1 cellular context compared by ENCODE assay signal in genomic region chr15:41115652-41116115, GRCh38.
TF ChIP-seq lines count a peak whose summit lies in the region.

No MANE protein-coding gene starts in this region.

TF ChIP-seq in GM12878, 131 proteins besides CTCF, POLR2A, EP300 and RAD21 (continued from another document and continues in another):
- TF ChIP-seq CUX1 (IDR thresholded peaks at IDR 0.05; ENCODE audit: insufficient replicate concordance, low read depth, low read length) = no peak
- 0 out of 2 replicates have a peak, but pooled peaks have one; percentile 4 for TF ChIP-seq FOXK2 (IDR thresholded peaks at IDR 0.05)
- TF ChIP-seq ZNF217 (IDR thresholded peaks at IDR 0.05) = no peak
- peak; percentile 99 for TF ChIP-seq MXI1 (IDR thresholded peaks at IDR 0.05; ENCODE audit: low read depth, low read length)
- no peak for TF ChIP-seq TBL1XR1 (IDR thresholded peaks at IDR 0.05; ENCODE audit: low read depth, low read length)
- peak; percentile 87 for TF ChIP-seq MEF2B (IDR thresholded peaks at IDR 0.05; ENCODE audit: partially characterized antibody, poor library complexity, severe bottlenecking)
- no peak for TF ChIP-seq CHD4 (IDR thresholded peaks at IDR 0.05)
- TF ChIP-seq SKIL (IDR thresholded peaks at IDR 0.05; ENCODE audit: low read depth, poor library complexity, severe bottlenecking) = no peak
- no peak for TF ChIP-seq SRF (IDR thresholded peaks at IDR 0.05; ENCODE audit: low read depth in 2 of 2, low read length in 2 of 2)
- TF ChIP-seq SIX5 (IDR thresholded peaks at IDR 0.05; ENCODE audit: low read depth, low read length, severe bottlenecking) = no peak
- TF ChIP-seq USF2 (IDR thresholded peaks at IDR 0.05; ENCODE audit: borderline replicate concordance, low read depth, low read length) = peak; percentile 43
- TF ChIP-seq ATF2 (IDR thresholded peaks at IDR 0.05; ENCODE audit: low read length) = no peak
- no peak for TF ChIP-seq SMARCA5 (IDR thresholded peaks at IDR 0.05)
- TF ChIP-seq ATF7 (IDR thresholded peaks at IDR 0.05; ENCODE audit: low read depth) = no peak; the same call in 1 of the 2 replicates
- TF ChIP-seq SUPT20H (IDR thresholded peaks at IDR 0.05; ENCODE audit: borderline replicate concordance, control insufficient read depth, low read depth, low read length) = no peak
- TF ChIP-seq SMAD1 (IDR thresholded peaks at IDR 0.05; ENCODE audit: low read depth, partially characterized antibody) = no peak
- no peak for TF ChIP-seq BCL3 (IDR thresholded peaks at IDR 0.05; ENCODE audit: borderline replicate concordance, insufficient read depth, low read depth, low read length, poor library complexity, severe bottlenecking)
- TF ChIP-seq NRF1 (conservative IDR thresholded peaks at IDR 0.05; ENCODE audit: low read depth, low read length) = no peak
- TF ChIP-seq RB1 (IDR thresholded peaks at IDR 0.05; ENCODE audit: borderline replicate concordance) = no peak
- TF ChIP-seq EZH2 (IDR thresholded peaks at IDR 0.05; ENCODE audit: borderline replicate concordance, control insufficient read depth, low read depth, low read length) = no peak
- 0 out of 2 replicates have a peak, but pooled peaks have one; percentile 13 for TF ChIP-seq RCOR1 (conservative IDR thresholded peaks at IDR 0.05; ENCODE audit: low read depth, low read length)
- no peak for TF ChIP-seq TARDBP (IDR thresholded peaks at IDR 0.05; ENCODE audit: borderline replicate concordance)
- TF ChIP-seq LARP7 (IDR thresholded peaks at IDR 0.05) = no peak; the same call in 1 of the 2 replicates
- no peak for TF ChIP-seq ZBED1 (IDR thresholded peaks at IDR 0.05; ENCODE audit: borderline replicate concordance)
- TF ChIP-seq ZSCAN29 (IDR thresholded peaks at IDR 0.05) = no peak
- TF ChIP-seq GABPA (IDR thresholded peaks at IDR 0.05; ENCODE audit: low read depth) = no peak
- no peak for TF ChIP-seq E4F1 (IDR thresholded peaks at IDR 0.05; ENCODE audit: borderline replicate concordance, partially characterized antibody)
- peak; percentile 92 to 95 for TF ChIP-seq BHLHE40 (IDR thresholded peaks at IDR 0.05; ENCODE audit: borderline replicate concordance in 1 of 2, low read depth in 2 of 2, low read length in 1 of 2)
- TF ChIP-seq HDAC2 (IDR thresholded peaks at IDR 0.05) = no peak
- TF ChIP-seq ZNF384 (IDR thresholded peaks at IDR 0.05; ENCODE audit: borderline replicate concordance, low read depth, low read length) = no peak
- TF ChIP-seq YBX1 (IDR thresholded peaks at IDR 0.05) = no peak
- no peak for TF ChIP-seq NFYA (IDR thresholded peaks at IDR 0.05; ENCODE audit: borderline replicate concordance, low read depth, low read length)
- no peak for TF ChIP-seq TCF12 (IDR thresholded peaks at IDR 0.05; ENCODE audit: low read depth, low read length)
- no peak for TF ChIP-seq KAT2A (conservative IDR thresholded peaks at IDR 0.05; ENCODE audit: control insufficient read depth, low read depth, low read length)
- peak; percentile 74 for TF ChIP-seq USF1 (IDR thresholded peaks at IDR 0.05; ENCODE audit: borderline replicate concordance, extremely low read length, insufficient read depth, low read depth, low read length)
- TF ChIP-seq ZZZ3 (IDR thresholded peaks at IDR 0.05; ENCODE audit: control insufficient read depth, insufficient read length, low read depth) = no peak
- TF ChIP-seq CHD2 (IDR thresholded peaks at IDR 0.05; ENCODE audit: borderline replicate concordance, low read depth, low read length) = no peak
- TF ChIP-seq HCFC1 (IDR thresholded peaks at IDR 0.05; ENCODE audit: low read length) = no peak
- no peak for TF ChIP-seq SMC3 (IDR thresholded peaks at IDR 0.05; ENCODE audit: borderline replicate concordance, low read length)
- TF ChIP-seq DPF2 (IDR thresholded peaks at IDR 0.05) = no peak
- TF ChIP-seq WRNIP1 (IDR thresholded peaks at IDR 0.05; ENCODE audit: borderline replicate concordance, low read depth, low read length) = no peak
- no peak for TF ChIP-seq IRF5 (IDR thresholded peaks at IDR 0.05; ENCODE audit: borderline replicate concordance)
- no peak for TF ChIP-seq CEBPB (IDR thresholded peaks at IDR 0.05; ENCODE audit: borderline replicate concordance in 1 of 2, low read depth in 2 of 2, low read length in 2 of 2)
- peak; percentile 81 for TF ChIP-seq SIN3A (IDR thresholded peaks at IDR 0.05; ENCODE audit: low read depth, low read length)
- peak; percentile 96 for TF ChIP-seq MYC (IDR thresholded peaks at IDR 0.05; ENCODE audit: insufficient read depth, insufficient read length, insufficient replicate concordance, low read length, severe bottlenecking)
- no peak; a peak in 1 of 4 replicates for TF ChIP-seq IKZF2 (IDR thresholded peaks at IDR 0.05)
- TF ChIP-seq IRF3 (IDR thresholded peaks at IDR 0.05) = no peak
- TF ChIP-seq ETV6 (conservative IDR thresholded peaks at IDR 0.05 in 1 of 2, IDR thresholded peaks at IDR 0.05 in 1 of 2; ENCODE audit: borderline replicate concordance in 1 of 2, low read depth in 1 of 2) = no peak
- no peak for TF ChIP-seq BRCA1 (IDR thresholded peaks at IDR 0.05; ENCODE audit: low read depth, low read length)
- TF ChIP-seq SUZ12 (IDR thresholded peaks at IDR 0.05; ENCODE audit: unreplicated experiment) = no peak
- no peak; the same call in 1 of the 2 replicates for TF ChIP-seq EED (IDR thresholded peaks at IDR 0.05; ENCODE audit: low read depth)
- TF ChIP-seq NR2C1 (IDR thresholded peaks at IDR 0.05) = peak; percentile 72
- TF ChIP-seq NR2F1 (conservative IDR thresholded peaks at IDR 0.05) = peak; percentile 97
- no peak for TF ChIP-seq ZNF24 (IDR thresholded peaks at IDR 0.05)
